ENCODE assay signal across 21 cellular contexts in the genomic region with DNA sequence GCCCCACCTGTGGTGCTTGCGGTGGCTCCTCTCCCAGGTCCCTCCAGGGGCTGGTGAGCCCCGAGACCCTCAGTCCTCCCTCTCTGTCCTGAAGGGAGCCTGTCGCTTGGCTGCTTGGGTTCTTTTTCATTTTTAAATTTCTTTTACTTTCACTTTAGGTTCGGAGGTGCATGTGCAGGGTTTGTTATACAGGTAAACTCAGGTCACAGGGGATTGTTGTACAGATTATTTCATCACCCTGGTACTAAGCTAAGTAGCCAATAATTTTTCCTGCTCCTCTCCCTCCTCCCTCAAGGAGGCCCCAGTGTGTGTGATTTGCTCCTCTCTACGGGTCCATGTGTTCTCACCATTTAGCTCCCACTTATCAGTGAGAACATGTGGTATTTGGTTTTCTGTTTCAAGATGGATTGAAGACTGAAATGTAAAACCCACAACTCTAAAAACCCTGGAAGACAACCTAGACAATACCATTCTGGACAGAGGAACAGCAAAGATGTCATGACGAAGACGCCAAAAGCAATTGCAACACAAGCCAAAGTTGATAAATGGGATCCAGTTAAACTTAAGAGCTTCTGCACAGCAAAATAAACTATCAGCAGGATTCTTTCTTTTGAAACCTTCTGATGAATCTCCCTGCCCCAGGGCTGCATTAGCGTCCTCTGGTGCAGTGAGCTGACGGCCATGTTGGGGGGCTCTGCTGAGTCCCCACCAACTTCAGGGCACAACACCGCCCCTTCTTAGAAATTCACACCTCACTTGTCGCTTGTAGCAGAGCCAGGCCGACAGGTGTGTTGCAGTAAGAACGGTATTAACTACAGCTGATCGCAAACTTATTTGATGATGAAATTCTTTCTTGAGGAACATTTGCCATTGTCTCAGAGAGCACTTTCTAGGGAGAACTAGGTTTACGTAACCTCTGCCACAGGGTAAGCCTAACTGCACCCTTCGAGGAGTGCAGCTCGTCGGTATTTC.
DNase-seq lines count a peak whose midpoint lies in the region; ATAC-seq and TF ChIP-seq lines count a peak whose summit lies in the region.
"Had no signal": no experiment of that assay in that cellular context is flagged by ENCODE, and none has a peak within 500 bp of the region (broad histone marks: within the 10 kb centered on the region; RNA-seq: fewer than 3 reads in every experiment).

No MANE protein-coding gene starts in this region.

- H3K9me3 Mint-ChIP-seq in activated CD8-positive, alpha-beta T cell treated with anti-CD3 and anti-CD28 coated beads, Interleukin-2, amount 10 ng/mL, durations not matched to agents 7 days and 5 days (ENCODE audit: insufficient read depth): no peaks in the 10 kb centered on the region
- H3K9me3 Mint-ChIP-seq in activated CD8-positive, alpha-beta T cell treated with anti-CD3 and anti-CD28 coated beads for 36 hours: no peaks in the 10 kb centered on the region
- no peaks in the 10 kb centered on the region for H3K9me3 Mint-ChIP-seq in activated CD4-positive, alpha-beta memory T cell treated with anti-CD3 and anti-CD28 coated beads for 36 hours
- H3K9me3 Mint-ChIP-seq: memory B cell; naive thymus-derived CD8-positive, alpha-beta T cell had no signal

- intact Hi-C loops in activated CD8-positive, alpha-beta T cell treated with anti-CD3 and anti-CD28 coated beads for 36 hours (cut with micrococcal nuclease): no loop called here
- intact Hi-C loops in activated CD4-positive, alpha-beta memory T cell treated with anti-CD3 and anti-CD28 coated beads for 36 hours (cut with micrococcal nuclease): no loop called here

- H3K36me3 Mint-ChIP-seq in activated CD8-positive, alpha-beta T cell treated with anti-CD3 and anti-CD28 coated beads, Interleukin-2, amount 10 ng/mL, durations not matched to agents 7 days and 5 days (ENCODE audit: low read depth): peaks cover 51% of the 10 kb centered on the region
- peaks cover 46% of the 10 kb centered on the region for H3K36me3 Mint-ChIP-seq in activated CD8-positive, alpha-beta T cell treated with anti-CD3 and anti-CD28 coated beads for 36 hours (ENCODE audit: low read depth)
- H3K36me3 Mint-ChIP-seq in activated CD4-positive, alpha-beta memory T cell treated with anti-CD3 and anti-CD28 coated beads for 36 hours: peaks cover 56% of the 10 kb centered on the region

- H3K36me3 ChIP-seq in thymus (ENCODE audit: control insufficient read depth, insufficient read depth): peaks cover 44% of the 10 kb centered on the region

- peaks cover 5% of the 10 kb centered on the region for H3K4me1 Mint-ChIP-seq in activated CD8-positive, alpha-beta T cell treated with anti-CD3 and anti-CD28 coated beads, Interleukin-2, amount 10 ng/mL, durations not matched to agents 7 days and 5 days (ENCODE audit: low read depth)
- H3K4me1 Mint-ChIP-seq in activated CD8-positive, alpha-beta T cell treated with anti-CD3 and anti-CD28 coated beads for 36 hours (ENCODE audit: low read depth): peaks cover under 1% of the 10 kb centered on the region
- H3K4me1 Mint-ChIP-seq in activated CD4-positive, alpha-beta memory T cell treated with anti-CD3 and anti-CD28 coated beads for 36 hours (ENCODE audit: low read depth): peaks cover under 1% of the 10 kb centered on the region
- H3K4me1 Mint-ChIP-seq: endodermal cell had no signal

- no peaks in the 10 kb centered on the region for H3K27me3 Mint-ChIP-seq in activated CD8-positive, alpha-beta T cell treated with anti-CD3 and anti-CD28 coated beads, Interleukin-2, amount 10 ng/mL, durations not matched to agents 7 days and 5 days (ENCODE audit: low read depth)
- H3K27me3 Mint-ChIP-seq in activated CD8-positive, alpha-beta T cell treated with anti-CD3 and anti-CD28 coated beads for 36 hours: no peaks in the 10 kb centered on the region
- no peaks in the 10 kb centered on the region for H3K27me3 Mint-ChIP-seq in activated CD4-positive, alpha-beta memory T cell treated with anti-CD3 and anti-CD28 coated beads for 36 hours
- H3K27me3 Mint-ChIP-seq: memory B cell; naive thymus-derived CD8-positive, alpha-beta T cell had no signal

- peak overlapping the region; percentile 26 for H3K27ac Mint-ChIP-seq in activated CD8-positive, alpha-beta T cell treated with anti-CD3 and anti-CD28 coated beads, Interleukin-2, amount 10 ng/mL, durations not matched to agents 7 days and 5 days
- H3K27ac Mint-ChIP-seq in activated CD8-positive, alpha-beta T cell treated with anti-CD3 and anti-CD28 coated beads for 36 hours: no peak overlapping the region
- H3K27ac Mint-ChIP-seq in activated CD4-positive, alpha-beta memory T cell treated with anti-CD3 and anti-CD28 coated beads for 36 hours: no peak overlapping the region
- H3K27ac Mint-ChIP-seq: memory B cell had no signal

- no peak overlapping the region for H3K4me3 Mint-ChIP-seq in activated CD8-positive, alpha-beta T cell treated with anti-CD3 and anti-CD28 coated beads, Interleukin-2, amount 10 ng/mL, durations not matched to agents 7 days and 5 days
- no peak overlapping the region for H3K4me3 Mint-ChIP-seq in activated CD8-positive, alpha-beta T cell treated with anti-CD3 and anti-CD28 coated beads for 36 hours
- no peak overlapping the region for H3K4me3 Mint-ChIP-seq in activated CD4-positive, alpha-beta memory T cell treated with anti-CD3 and anti-CD28 coated beads for 36 hours
- H3K4me3 Mint-ChIP-seq: endodermal cell; memory B cell; naive thymus-derived CD8-positive, alpha-beta T cell had no signal

- H3K4me3 ChIP-seq in thymus (ENCODE audit: low read length): no peak overlapping the region
- H3K4me3 ChIP-seq: ascending aorta, psoas muscle, spleen, thoracic aorta had no signal

- peak overlapping the region; percentile 15 for H3K27ac ChIP-seq in thymus (ENCODE audit: low read depth)
- H3K27ac ChIP-seq: ascending aorta, psoas muscle, spleen, thoracic aorta, WERI-Rb-1 had no signal

- WGBS in thymus: 94% methylated on average over 18 of the region's 18 CpGs

- H3K4me1 ChIP-seq in thymus (ENCODE audit: control insufficient read depth, insufficient read depth, low read length): no peaks in the 10 kb centered on the region

- no peaks in the 10 kb centered on the region for H3K27me3 ChIP-seq in thymus (ENCODE audit: control insufficient read depth, insufficient read depth)
- H3K27me3 ChIP-seq: ascending aorta, spleen had no signal

- POLR2A ChIA-PET in activated CD8-positive, alpha-beta T cell treated with anti-CD3 and anti-CD28 coated beads, Interleukin-2, amount 10 ng/mL, durations not matched to agents 7 days and 5 days (lab: Charles Lee): no interaction called here
- POLR2A ChIA-PET in activated CD8-positive, alpha-beta T cell treated with anti-CD3 and anti-CD28 coated beads for 36 hours (lab: Charles Lee): no interaction called here
- POLR2A ChIA-PET in activated CD4-positive, alpha-beta memory T cell treated with anti-CD3 and anti-CD28 coated beads for 36 hours (lab: Charles Lee): no interaction called here

- CTCF ChIA-PET in activated CD8-positive, alpha-beta T cell treated with anti-CD3 and anti-CD28 coated beads, Interleukin-2, amount 10 ng/mL, durations not matched to agents 7 days and 5 days (lab: Charles Lee): interaction anchor here (1.1 kb wide), 2 partner anchors 26 to 43 kb away, joined by 3 read pairs; no protein-coding TSS in a partner anchor
- CTCF ChIA-PET in activated CD8-positive, alpha-beta T cell treated with anti-CD3 and anti-CD28 coated beads for 36 hours (lab: Charles Lee): interaction anchor here (0.8 to 1.2 kb wide), 3 partner anchors 12 to 156 kb away, joined by 3 to 6 read pairs (median 3); no protein-coding TSS in a partner anchor
- CTCF ChIA-PET in activated CD4-positive, alpha-beta memory T cell treated with anti-CD3 and anti-CD28 coated beads for 36 hours (lab: Charles Lee): no interaction called here

- no peaks in the 10 kb centered on the region for H3K9me3 ChIP-seq in thymus (ENCODE audit: control insufficient read depth)
- H3K9me3 ChIP-seq: ascending aorta, psoas muscle, spleen, thoracic aorta had no signal

- DNase-seq in activated CD8-positive, alpha-beta T cell treated with anti-CD3 and anti-CD28 coated beads, Interleukin-2, amount 10 ng/mL, durations not matched to agents 7 days and 5 days: no peak
- DNase-seq in activated CD8-positive, alpha-beta T cell treated with anti-CD3 and anti-CD28 coated beads for 36 hours: no peak
- DNase-seq in OCI-M1 (lab: John Stamatoyannopoulos, UW) (peak; percentile 14), left lobe of liver (ENCODE audit: low spot score) (no peak)
- DNase-seq in activated CD4-positive, alpha-beta memory T cell treated with anti-CD3 and anti-CD28 coated beads for 36 hours: no peak
- DNase-seq: ACHN; activated effector memory CD4-positive, alpha-beta T cell treated with anti-CD3 and anti-CD28 coated beads, Interleukin-2, amount 50 U/mL, for 16 hours; endodermal cell; naive thymus-derived CD8-positive, alpha-beta T cell; NCI-H1930; NCI-H510A treated with DMSO at 0.1 percent for 48 hours; psoas muscle; spleen; WERI-Rb-1 had no signal

- TF ChIP-seq CTCF in activated CD8-positive, alpha-beta T cell treated with anti-CD3 and anti-CD28 coated beads for 36 hours (IDR thresholded peaks at IDR 0.05): no peak

- no peak for ATAC-seq in activated CD8-positive, alpha-beta T cell treated with anti-CD3 and anti-CD28 coated beads, Interleukin-2, amount 10 ng/mL, durations not matched to agents 7 days and 5 days
- ATAC-seq in activated CD8-positive, alpha-beta T cell treated with anti-CD3 and anti-CD28 coated beads for 36 hours: no peak
- peak; percentile 14 for ATAC-seq in left lobe of liver
- no peak for ATAC-seq in GM21528 (IDR thresholded peaks at IDR 0.05; ENCODE audit: low FRiP score, unreplicated experiment)
- ATAC-seq in SK-N-SH treated with all-trans-retinoic acid at 6 μM for 48 hours: no peak
- ATAC-seq: naive thymus-derived CD8-positive, alpha-beta T cell; psoas muscle; Right ventricle myocardium inferior had no signal

TF ChIP-seq in SK-N-SH treated with all-trans-retinoic acid at 6 μM for 48 hours, 23 proteins besides CTCF, POLR2A, EP300 and RAD21 (continues in another document):
- TF ChIP-seq OSR1 (CRISPR knock-in tag; IDR thresholded peaks at IDR 0.05): no peak
- TF ChIP-seq, protein P1, sequence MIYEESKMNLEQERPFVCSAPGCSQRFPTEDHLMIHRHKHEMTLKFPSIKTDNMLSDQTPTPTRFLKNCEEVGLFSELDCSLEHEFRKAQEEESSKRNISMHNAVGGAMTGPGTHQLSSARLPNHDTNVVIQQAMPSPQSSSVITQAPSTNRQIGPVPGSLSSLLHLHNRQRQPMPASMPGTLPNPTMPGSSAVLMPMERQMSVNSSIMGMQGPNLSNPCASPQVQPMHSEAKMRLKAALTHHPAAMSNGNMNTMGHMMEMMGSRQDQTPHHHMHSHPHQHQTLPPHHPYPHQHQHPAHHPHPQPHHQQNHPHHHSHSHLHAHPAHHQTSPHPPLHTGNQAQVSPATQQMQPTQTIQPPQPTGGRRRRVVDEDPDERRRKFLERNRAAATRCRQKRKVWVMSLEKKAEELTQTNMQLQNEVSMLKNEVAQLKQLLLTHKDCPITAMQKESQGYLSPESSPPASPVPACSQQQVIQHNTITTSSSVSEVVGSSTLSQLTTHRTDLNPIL (CRISPR knock-in tag; IDR thresholded peaks at IDR 0.05; ENCODE audit: low read depth): no peak
- TF ChIP-seq ISL1 (CRISPR knock-in tag; IDR thresholded peaks at IDR 0.05): no peak
- no peak for TF ChIP-seq ZNF70 (CRISPR knock-in tag; IDR thresholded peaks at IDR 0.05)
- TF ChIP-seq TCF4 (CRISPR knock-in tag; IDR thresholded peaks at IDR 0.05; ENCODE audit: borderline replicate concordance): no peak
